ENCODE assay signal across 1 cellular context in the genomic region with DNA sequence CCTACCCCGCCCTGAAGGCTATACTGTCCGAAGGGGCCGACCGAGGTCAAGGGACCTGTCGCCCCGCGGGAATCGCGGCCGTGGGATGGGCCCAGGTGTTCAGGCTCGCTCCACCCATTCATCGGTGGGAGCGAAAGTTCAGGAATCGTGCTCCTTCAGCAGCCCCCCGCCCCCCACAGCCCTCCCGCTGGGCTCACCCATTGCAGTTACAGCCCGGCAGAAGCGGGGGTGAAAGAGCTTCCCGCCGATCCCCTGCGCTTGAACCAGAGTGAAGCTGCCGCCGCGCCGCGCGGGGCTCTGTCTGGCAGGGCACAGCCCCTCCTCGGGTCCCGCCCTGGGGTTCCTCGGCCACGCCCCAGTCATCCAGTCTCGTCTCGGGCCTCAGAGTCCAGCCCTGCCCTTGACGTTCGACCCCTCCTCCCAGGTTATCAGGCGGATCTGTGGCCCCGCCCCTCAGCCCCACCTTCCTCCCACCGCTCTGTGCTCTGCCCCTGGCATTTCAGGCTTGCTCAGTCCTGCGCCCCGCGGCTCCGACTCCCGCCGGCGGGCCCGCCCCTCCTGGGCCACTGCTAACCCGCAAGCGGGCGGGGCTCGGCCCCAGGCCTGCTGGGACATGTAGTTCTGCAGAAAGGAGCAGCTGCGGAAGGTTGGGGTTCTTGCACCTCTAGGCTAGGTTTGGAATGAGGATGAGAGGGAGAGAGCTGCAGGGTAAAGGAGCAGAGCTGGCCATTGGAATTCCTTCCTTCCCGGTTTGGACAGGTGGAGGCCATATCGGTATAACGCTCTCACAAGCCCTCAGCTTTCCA.
TF ChIP-seq lines count a peak whose summit lies in the region.

A gene (minus strand): TSS at position 303 of the 806 bp plus-strand sequence. CDS start 3,955 bp downstream, outside the sequence.

TF ChIP-seq in HepG2, 621 proteins besides CTCF, POLR2A, EP300 and RAD21 (continued from another document and continues in another):
- no peak for TF ChIP-seq SP1 (IDR thresholded peaks at IDR 0.05)
- peak; percentile 85 for TF ChIP-seq SP1 (CRISPR knock-in tag; IDR thresholded peaks at IDR 0.05)
- no peak for TF ChIP-seq CREB1 (IDR thresholded peaks at IDR 0.05)
- no peak for TF ChIP-seq CREB1 (CRISPR knock-in tag; IDR thresholded peaks at IDR 0.05)
- TF ChIP-seq GZF1 (CRISPR knock-in tag; IDR thresholded peaks at IDR 0.05): no peak
- TF ChIP-seq ZNF260 (CRISPR knock-in tag; IDR thresholded peaks at IDR 0.05; ENCODE audit: borderline replicate concordance, low read depth): no peak
- TF ChIP-seq, protein P1, sequence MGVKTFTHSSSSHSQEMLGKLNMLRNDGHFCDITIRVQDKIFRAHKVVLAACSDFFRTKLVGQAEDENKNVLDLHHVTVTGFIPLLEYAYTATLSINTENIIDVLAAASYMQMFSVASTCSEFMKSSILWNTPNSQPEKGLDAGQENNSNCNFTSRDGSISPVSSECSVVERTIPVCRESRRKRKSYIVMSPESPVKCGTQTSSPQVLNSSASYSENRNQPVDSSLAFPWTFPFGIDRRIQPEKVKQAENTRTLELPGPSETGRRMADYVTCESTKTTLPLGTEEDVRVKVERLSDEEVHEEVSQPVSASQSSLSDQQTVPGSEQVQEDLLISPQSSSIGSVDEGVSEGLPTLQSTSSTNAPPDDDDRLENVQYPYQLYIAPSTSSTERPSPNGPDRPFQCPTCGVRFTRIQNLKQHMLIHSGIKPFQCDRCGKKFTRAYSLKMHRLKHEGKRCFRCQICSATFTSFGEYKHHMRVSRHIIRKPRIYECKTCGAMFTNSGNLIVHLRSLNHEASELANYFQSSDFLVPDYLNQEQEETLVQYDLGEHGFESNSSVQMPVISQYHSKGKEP (CRISPR knock-in tag; IDR thresholded peaks at IDR 0.05): no peak
- TF ChIP-seq, protein P2, sequence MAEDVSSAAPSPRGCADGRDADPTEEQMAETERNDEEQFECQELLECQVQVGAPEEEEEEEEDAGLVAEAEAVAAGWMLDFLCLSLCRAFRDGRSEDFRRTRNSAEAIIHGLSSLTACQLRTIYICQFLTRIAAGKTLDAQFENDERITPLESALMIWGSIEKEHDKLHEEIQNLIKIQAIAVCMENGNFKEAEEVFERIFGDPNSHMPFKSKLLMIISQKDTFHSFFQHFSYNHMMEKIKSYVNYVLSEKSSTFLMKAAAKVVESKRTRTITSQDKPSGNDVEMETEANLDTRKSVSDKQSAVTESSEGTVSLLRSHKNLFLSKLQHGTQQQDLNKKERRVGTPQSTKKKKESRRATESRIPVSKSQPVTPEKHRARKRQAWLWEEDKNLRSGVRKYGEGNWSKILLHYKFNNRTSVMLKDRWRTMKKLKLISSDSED (CRISPR knock-in tag; IDR thresholded peaks at IDR 0.05): no peak
- TF ChIP-seq, protein P3, sequence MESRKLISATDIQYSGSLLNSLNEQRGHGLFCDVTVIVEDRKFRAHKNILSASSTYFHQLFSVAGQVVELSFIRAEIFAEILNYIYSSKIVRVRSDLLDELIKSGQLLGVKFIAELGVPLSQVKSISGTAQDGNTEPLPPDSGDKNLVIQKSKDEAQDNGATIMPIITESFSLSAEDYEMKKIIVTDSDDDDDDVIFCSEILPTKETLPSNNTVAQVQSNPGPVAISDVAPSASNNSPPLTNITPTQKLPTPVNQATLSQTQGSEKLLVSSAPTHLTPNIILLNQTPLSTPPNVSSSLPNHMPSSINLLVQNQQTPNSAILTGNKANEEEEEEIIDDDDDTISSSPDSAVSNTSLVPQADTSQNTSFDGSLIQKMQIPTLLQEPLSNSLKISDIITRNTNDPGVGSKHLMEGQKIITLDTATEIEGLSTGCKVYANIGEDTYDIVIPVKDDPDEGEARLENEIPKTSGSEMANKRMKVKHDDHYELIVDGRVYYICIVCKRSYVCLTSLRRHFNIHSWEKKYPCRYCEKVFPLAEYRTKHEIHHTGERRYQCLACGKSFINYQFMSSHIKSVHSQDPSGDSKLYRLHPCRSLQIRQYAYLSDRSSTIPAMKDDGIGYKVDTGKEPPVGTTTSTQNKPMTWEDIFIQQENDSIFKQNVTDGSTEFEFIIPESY (CRISPR knock-in tag; IDR thresholded peaks at IDR 0.05): peak; percentile 20; the same call in 1 of the 2 replicates
- TF ChIP-seq, protein P4, sequence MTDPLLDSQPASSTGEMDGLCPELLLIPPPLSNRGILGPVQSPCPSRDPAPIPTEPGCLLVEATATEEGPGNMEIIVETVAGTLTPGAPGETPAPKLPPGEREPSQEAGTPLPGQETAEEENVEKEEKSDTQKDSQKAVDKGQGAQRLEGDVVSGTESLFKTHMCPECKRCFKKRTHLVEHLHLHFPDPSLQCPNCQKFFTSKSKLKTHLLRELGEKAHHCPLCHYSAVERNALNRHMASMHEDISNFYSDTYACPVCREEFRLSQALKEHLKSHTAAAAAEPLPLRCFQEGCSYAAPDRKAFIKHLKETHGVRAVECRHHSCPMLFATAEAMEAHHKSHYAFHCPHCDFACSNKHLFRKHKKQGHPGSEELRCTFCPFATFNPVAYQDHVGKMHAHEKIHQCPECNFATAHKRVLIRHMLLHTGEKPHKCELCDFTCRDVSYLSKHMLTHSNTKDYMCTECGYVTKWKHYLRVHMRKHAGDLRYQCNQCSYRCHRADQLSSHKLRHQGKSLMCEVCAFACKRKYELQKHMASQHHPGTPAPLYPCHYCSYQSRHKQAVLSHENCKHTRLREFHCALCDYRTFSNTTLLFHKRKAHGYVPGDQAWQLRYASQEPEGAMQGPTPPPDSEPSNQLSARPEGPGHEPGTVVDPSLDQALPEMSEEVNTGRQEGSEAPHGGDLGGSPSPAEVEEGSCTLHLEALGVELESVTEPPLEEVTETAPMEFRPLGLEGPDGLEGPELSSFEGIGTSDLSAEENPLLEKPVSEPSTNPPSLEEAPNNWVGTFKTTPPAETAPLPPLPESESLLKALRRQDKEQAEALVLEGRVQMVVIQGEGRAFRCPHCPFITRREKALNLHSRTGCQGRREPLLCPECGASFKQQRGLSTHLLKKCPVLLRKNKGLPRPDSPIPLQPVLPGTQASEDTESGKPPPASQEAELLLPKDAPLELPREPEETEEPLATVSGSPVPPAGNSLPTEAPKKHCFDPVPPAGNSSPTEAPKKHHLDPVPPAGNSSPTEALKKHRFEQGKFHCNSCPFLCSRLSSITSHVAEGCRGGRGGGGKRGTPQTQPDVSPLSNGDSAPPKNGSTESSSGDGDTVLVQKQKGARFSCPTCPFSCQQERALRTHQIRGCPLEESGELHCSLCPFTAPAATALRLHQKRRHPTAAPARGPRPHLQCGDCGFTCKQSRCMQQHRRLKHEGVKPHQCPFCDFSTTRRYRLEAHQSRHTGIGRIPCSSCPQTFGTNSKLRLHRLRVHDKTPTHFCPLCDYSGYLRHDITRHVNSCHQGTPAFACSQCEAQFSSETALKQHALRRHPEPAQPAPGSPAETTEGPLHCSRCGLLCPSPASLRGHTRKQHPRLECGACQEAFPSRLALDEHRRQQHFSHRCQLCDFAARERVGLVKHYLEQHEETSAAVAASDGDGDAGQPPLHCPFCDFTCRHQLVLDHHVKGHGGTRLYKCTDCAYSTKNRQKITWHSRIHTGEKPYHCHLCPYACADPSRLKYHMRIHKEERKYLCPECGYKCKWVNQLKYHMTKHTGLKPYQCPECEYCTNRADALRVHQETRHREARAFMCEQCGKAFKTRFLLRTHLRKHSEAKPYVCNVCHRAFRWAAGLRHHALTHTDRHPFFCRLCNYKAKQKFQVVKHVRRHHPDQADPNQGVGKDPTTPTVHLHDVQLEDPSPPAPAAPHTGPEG (CRISPR knock-in tag; IDR thresholded peaks at IDR 0.05): no peak
- TF ChIP-seq, protein P5, sequence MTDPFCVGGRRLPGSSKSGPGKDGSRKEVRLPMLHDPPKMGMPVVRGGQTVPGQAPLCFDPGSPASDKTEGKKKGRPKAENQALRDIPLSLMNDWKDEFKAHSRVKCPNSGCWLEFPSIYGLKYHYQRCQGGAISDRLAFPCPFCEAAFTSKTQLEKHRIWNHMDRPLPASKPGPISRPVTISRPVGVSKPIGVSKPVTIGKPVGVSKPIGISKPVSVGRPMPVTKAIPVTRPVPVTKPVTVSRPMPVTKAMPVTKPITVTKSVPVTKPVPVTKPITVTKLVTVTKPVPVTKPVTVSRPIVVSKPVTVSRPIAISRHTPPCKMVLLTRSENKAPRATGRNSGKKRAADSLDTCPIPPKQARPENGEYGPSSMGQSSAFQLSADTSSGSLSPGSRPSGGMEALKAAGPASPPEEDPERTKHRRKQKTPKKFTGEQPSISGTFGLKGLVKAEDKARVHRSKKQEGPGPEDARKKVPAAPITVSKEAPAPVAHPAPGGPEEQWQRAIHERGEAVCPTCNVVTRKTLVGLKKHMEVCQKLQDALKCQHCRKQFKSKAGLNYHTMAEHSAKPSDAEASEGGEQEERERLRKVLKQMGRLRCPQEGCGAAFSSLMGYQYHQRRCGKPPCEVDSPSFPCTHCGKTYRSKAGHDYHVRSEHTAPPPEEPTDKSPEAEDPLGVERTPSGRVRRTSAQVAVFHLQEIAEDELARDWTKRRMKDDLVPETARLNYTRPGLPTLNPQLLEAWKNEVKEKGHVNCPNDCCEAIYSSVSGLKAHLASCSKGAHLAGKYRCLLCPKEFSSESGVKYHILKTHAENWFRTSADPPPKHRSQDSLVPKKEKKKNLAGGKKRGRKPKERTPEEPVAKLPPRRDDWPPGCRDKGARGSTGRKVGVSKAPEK (CRISPR knock-in tag; IDR thresholded peaks at IDR 0.05; ENCODE audit: borderline replicate concordance): no peak
- no peak for TF ChIP-seq JUND (CRISPR knock-in tag; IDR thresholded peaks at IDR 0.05)
- TF ChIP-seq FLYWCH1 (CRISPR knock-in tag; IDR thresholded peaks at IDR 0.05): no peak
- TF ChIP-seq, protein P6, sequence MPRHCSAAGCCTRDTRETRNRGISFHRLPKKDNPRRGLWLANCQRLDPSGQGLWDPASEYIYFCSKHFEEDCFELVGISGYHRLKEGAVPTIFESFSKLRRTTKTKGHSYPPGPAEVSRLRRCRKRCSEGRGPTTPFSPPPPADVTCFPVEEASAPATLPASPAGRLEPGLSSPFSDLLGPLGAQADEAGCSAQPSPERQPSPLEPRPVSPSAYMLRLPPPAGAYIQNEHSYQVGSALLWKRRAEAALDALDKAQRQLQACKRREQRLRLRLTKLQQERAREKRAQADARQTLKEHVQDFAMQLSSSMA (CRISPR knock-in tag; IDR thresholded peaks at IDR 0.05): no peak
- no peak for TF ChIP-seq EEA1 (CRISPR knock-in tag; IDR thresholded peaks at IDR 0.05; ENCODE audit: borderline replicate concordance)
- TF ChIP-seq TCF7 (IDR thresholded peaks at IDR 0.05; ENCODE audit: low read depth): no peak
- TF ChIP-seq HNRNPL (IDR thresholded peaks at IDR 0.05; ENCODE audit: low read depth, low read length): peak; percentile 75; the same call in 1 of the 2 replicates
- TF ChIP-seq XRCC5 (optimal IDR thresholded peaks at IDR 0.05; ENCODE audit: low read length): peak; percentile 53
- TF ChIP-seq, protein P7, sequence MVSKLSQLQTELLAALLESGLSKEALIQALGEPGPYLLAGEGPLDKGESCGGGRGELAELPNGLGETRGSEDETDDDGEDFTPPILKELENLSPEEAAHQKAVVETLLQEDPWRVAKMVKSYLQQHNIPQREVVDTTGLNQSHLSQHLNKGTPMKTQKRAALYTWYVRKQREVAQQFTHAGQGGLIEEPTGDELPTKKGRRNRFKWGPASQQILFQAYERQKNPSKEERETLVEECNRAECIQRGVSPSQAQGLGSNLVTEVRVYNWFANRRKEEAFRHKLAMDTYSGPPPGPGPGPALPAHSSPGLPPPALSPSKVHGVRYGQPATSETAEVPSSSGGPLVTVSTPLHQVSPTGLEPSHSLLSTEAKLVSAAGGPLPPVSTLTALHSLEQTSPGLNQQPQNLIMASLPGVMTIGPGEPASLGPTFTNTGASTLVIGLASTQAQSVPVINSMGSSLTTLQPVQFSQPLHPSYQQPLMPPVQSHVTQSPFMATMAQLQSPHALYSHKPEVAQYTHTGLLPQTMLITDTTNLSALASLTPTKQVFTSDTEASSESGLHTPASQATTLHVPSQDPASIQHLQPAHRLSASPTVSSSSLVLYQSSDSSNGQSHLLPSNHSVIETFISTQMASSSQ (IDR thresholded peaks at IDR 0.05; ENCODE audit: low read depth): no peak; the same call in 1 of the 2 replicates
- TF ChIP-seq, protein P7 (CRISPR knock-in tag; IDR thresholded peaks at IDR 0.05; ENCODE audit: borderline replicate concordance): peak; percentile 45; the same call in 1 of the 2 replicates
- TF ChIP-seq ZNF431 (CRISPR knock-in tag; IDR thresholded peaks at IDR 0.05; ENCODE audit: borderline replicate concordance, low read depth): peak; percentile 39; the same call in 1 of the 2 replicates
- TF ChIP-seq, protein P8, sequence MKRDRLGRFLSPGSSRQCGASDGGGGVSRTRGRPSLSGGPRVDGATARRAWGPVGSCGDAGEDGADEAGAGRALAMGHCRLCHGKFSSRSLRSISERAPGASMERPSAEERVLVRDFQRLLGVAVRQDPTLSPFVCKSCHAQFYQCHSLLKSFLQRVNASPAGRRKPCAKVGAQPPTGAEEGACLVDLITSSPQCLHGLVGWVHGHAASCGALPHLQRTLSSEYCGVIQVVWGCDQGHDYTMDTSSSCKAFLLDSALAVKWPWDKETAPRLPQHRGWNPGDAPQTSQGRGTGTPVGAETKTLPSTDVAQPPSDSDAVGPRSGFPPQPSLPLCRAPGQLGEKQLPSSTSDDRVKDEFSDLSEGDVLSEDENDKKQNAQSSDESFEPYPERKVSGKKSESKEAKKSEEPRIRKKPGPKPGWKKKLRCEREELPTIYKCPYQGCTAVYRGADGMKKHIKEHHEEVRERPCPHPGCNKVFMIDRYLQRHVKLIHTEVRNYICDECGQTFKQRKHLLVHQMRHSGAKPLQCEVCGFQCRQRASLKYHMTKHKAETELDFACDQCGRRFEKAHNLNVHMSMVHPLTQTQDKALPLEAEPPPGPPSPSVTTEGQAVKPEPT (CRISPR knock-in tag; IDR thresholded peaks at IDR 0.05; ENCODE audit: low read depth): no peak
- TF ChIP-seq, protein P9, sequence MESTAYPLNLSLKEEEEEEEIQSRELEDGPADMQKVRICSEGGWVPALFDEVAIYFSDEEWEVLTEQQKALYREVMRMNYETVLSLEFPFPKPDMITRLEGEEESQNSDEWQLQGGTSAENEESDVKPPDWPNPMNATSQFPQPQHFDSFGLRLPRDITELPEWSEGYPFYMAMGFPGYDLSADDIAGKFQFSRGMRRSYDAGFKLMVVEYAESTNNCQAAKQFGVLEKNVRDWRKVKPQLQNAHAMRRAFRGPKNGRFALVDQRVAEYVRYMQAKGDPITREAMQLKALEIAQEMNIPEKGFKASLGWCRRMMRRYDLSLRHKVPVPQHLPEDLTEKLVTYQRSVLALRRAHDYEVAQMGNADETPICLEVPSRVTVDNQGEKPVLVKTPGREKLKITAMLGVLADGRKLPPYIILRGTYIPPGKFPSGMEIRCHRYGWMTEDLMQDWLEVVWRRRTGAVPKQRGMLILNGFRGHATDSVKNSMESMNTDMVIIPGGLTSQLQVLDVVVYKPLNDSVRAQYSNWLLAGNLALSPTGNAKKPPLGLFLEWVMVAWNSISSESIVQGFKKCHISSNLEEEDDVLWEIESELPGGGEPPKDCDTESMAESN (CRISPR knock-in tag; conservative IDR thresholded peaks at IDR 0.05): peak; percentile 77
